In the genomic region with DNA sequence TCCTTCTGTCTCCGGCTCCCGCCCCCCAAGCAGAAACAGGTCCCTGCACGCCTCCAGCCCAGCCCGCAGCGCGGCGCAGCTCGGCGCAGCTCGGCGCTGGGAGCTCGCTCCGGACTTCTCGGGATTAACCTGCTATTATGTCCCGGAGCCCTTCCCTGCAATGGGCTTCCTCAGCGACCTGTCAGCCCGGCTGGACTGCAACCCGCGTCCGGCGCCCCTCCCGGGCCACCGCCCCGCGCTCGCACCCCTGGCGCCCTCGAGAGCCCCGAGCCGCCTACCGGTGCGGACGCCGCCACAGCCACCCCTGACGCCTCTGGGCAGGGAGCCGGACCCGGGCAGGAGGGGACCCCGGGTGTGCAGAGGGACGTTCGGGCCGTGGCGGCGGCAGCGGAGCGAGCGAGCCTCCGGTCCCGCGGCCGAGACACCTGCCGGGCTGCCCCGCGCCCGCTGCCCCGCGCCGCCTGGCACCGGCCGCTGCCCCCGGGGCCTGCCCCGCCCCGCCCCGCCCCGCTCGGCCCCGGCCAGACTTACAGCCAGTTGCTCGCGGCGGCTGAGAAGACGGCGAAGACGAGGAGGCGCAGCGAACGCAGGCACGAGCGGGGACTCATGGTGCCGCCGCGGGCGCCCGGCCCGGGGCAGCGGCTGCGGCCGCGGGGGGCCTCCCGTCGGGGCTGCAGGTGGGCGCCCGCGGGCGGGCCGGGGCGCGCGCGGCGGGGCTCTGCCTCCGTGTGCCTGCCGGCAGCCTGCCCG, we compare ENCODE assay signal across 1 cellular context.
A peak's percentile ranks its signal among the peaks of the same experiment; 100 is the strongest.
TF ChIP-seq lines count a peak whose summit lies in the region.

No MANE protein-coding gene starts in this region.

TF ChIP-seq in HEK293, 187 proteins besides CTCF, POLR2A, EP300 and RAD21 (continued from another document and continues in another):
- TF ChIP-seq, protein P1, sequence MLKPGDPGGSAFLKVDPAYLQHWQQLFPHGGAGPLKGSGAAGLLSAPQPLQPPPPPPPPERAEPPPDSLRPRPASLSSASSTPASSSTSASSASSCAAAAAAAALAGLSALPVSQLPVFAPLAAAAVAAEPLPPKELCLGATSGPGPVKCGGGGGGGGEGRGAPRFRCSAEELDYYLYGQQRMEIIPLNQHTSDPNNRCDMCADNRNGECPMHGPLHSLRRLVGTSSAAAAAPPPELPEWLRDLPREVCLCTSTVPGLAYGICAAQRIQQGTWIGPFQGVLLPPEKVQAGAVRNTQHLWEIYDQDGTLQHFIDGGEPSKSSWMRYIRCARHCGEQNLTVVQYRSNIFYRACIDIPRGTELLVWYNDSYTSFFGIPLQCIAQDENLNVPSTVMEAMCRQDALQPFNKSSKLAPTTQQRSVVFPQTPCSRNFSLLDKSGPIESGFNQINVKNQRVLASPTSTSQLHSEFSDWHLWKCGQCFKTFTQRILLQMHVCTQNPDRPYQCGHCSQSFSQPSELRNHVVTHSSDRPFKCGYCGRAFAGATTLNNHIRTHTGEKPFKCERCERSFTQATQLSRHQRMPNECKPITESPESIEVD (tag by site-specific recombination; IDR thresholded peaks at IDR 0.05): no peak
- TF ChIP-seq ZNF670 (tag by site-specific recombination; IDR thresholded peaks at IDR 0.05; ENCODE audit: low read depth) (no peak), ZBTB6 (tag by site-specific recombination; IDR thresholded peaks at IDR 0.05) (no peak), ZNF404 (tag by site-specific recombination; IDR thresholded peaks at IDR 0.05) (no peak), ZNF664 (tag by site-specific recombination; IDR thresholded peaks at IDR 0.05) (no peak), ZNF426 (tag by site-specific recombination; IDR thresholded peaks at IDR 0.05) (no peak), ZFP3 (tag by site-specific recombination; IDR thresholded peaks at IDR 0.05; ENCODE audit: low read depth) (no peak), YY1 (tag by site-specific recombination; IDR thresholded peaks at IDR 0.05) (no peak), ZBTB48 (tag by site-specific recombination; IDR thresholded peaks at IDR 0.05) (peak; percentile 85; the same call in 1 of the 2 replicates), BCL11B (tag by site-specific recombination; IDR thresholded peaks at IDR 0.05; ENCODE audit: low read depth) (no peak), ZNF660 (tag by site-specific recombination; IDR thresholded peaks at IDR 0.05) (peak; percentile 47; the same call in 1 of the 2 replicates), ZNF843 (tag by site-specific recombination; IDR thresholded peaks at IDR 0.05) (no peak), ZNF621 (tag by site-specific recombination; IDR thresholded peaks at IDR 0.05) (no peak), KLF1 (tag by site-specific recombination; IDR thresholded peaks at IDR 0.05) (no peak), ZNF544 (tag by site-specific recombination; IDR thresholded peaks at IDR 0.05) (no peak), ZBTB20 (tag by site-specific recombination; IDR thresholded peaks at IDR 0.05) (peak; percentile 92), ZNF202 (tag by site-specific recombination; IDR thresholded peaks at IDR 0.05; ENCODE audit: borderline replicate concordance) (no peak), PRDM1 (tag by site-specific recombination; IDR thresholded peaks at IDR 0.05) (no peak), ZNF510 (tag by site-specific recombination; IDR thresholded peaks at IDR 0.05; ENCODE audit: insufficient replicate concordance) (no peak), ZIC2 (tag by site-specific recombination; IDR thresholded peaks at IDR 0.05) (peak; percentile 57; the same call in 1 of the 2 replicates), GLIS2 (tag by site-specific recombination; IDR thresholded peaks at IDR 0.05) (peak; percentile 77), ZNF530 (tag by site-specific recombination; IDR thresholded peaks at IDR 0.05; ENCODE audit: low read depth) (no peak), ZNF280C (tag by site-specific recombination; IDR thresholded peaks at IDR 0.05) (no peak), ZNF514 (tag by site-specific recombination; IDR thresholded peaks at IDR 0.05) (no peak), ZNF580 (tag by site-specific recombination; IDR thresholded peaks at IDR 0.05) (no peak), SALL2 (tag by site-specific recombination; IDR thresholded peaks at IDR 0.05; ENCODE audit: borderline replicate concordance) (no peak), ZNF433 (tag by site-specific recombination; IDR thresholded peaks at IDR 0.05; ENCODE audit: low read depth) (no peak), ZNF600 (tag by site-specific recombination; IDR thresholded peaks at IDR 0.05) (peak; percentile 86), ATF2 (tag by site-specific recombination; IDR thresholded peaks at IDR 0.05; ENCODE audit: low read depth) (no peak), PRDM4 (tag by site-specific recombination; IDR thresholded peaks at IDR 0.05) (no peak), ZNF214 (tag by site-specific recombination; IDR thresholded peaks at IDR 0.05; ENCODE audit: borderline replicate concordance) (no peak), ZBTB8A (tag by site-specific recombination; IDR thresholded peaks at IDR 0.05) (peak; percentile 89), ZNF398 (tag by site-specific recombination; IDR thresholded peaks at IDR 0.05) (no peak), OVOL3 (tag by site-specific recombination; IDR thresholded peaks at IDR 0.05) (no peak), OSR2 (tag by site-specific recombination; IDR thresholded peaks at IDR 0.05) (no peak), ZEB2 (tag by site-specific recombination; IDR thresholded peaks at IDR 0.05) (0 out of 2 replicates have a peak, but pooled peaks have one; percentile 4)
- TF ChIP-seq, protein P2, sequence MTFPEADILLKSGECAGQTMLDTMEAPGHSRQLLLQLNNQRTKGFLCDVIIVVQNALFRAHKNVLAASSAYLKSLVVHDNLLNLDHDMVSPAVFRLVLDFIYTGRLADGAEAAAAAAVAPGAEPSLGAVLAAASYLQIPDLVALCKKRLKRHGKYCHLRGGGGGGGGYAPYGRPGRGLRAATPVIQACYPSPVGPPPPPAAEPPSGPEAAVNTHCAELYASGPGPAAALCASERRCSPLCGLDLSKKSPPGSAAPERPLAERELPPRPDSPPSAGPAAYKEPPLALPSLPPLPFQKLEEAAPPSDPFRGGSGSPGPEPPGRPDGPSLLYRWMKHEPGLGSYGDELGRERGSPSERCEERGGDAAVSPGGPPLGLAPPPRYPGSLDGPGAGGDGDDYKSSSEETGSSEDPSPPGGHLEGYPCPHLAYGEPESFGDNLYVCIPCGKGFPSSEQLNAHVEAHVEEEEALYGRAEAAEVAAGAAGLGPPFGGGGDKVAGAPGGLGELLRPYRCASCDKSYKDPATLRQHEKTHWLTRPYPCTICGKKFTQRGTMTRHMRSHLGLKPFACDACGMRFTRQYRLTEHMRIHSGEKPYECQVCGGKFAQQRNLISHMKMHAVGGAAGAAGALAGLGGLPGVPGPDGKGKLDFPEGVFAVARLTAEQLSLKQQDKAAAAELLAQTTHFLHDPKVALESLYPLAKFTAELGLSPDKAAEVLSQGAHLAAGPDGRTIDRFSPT (tag by site-specific recombination; IDR thresholded peaks at IDR 0.05): no peak
- TF ChIP-seq, protein P3, sequence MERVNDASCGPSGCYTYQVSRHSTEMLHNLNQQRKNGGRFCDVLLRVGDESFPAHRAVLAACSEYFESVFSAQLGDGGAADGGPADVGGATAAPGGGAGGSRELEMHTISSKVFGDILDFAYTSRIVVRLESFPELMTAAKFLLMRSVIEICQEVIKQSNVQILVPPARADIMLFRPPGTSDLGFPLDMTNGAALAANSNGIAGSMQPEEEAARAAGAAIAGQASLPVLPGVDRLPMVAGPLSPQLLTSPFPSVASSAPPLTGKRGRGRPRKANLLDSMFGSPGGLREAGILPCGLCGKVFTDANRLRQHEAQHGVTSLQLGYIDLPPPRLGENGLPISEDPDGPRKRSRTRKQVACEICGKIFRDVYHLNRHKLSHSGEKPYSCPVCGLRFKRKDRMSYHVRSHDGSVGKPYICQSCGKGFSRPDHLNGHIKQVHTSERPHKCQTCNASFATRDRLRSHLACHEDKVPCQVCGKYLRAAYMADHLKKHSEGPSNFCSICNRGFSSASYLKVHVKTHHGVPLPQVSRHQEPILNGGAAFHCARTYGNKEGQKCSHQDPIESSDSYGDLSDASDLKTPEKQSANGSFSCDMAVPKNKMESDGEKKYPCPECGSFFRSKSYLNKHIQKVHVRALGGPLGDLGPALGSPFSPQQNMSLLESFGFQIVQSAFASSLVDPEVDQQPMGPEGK (tag by site-specific recombination; IDR thresholded peaks at IDR 0.05): 0 out of 2 replicates have a peak, but pooled peaks have one; percentile 61
- TF ChIP-seq, protein P4, sequence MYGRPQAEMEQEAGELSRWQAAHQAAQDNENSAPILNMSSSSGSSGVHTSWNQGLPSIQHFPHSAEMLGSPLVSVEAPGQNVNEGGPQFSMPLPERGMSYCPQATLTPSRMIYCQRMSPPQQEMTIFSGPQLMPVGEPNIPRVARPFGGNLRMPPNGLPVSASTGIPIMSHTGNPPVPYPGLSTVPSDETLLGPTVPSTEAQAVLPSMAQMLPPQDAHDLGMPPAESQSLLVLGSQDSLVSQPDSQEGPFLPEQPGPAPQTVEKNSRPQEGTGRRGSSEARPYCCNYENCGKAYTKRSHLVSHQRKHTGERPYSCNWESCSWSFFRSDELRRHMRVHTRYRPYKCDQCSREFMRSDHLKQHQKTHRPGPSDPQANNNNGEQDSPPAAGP (tag by site-specific recombination; IDR thresholded peaks at IDR 0.05): no peak
- TF ChIP-seq, protein P5, sequence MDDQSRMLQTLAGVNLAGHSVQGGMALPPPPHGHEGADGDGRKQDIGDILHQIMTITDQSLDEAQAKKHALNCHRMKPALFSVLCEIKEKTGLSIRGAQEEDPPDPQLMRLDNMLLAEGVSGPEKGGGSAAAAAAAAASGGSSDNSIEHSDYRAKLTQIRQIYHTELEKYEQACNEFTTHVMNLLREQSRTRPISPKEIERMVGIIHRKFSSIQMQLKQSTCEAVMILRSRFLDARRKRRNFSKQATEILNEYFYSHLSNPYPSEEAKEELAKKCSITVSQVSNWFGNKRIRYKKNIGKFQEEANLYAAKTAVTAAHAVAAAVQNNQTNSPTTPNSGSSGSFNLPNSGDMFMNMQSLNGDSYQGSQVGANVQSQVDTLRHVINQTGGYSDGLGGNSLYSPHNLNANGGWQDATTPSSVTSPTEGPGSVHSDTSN (CRISPR knock-in tag; IDR thresholded peaks at IDR 0.05): no peak
